ENCODE assay signal across 9 cellular contexts in genomic region chr21:38912789-38913119, GRCh38.
A peak's percentile ranks its signal among the peaks of the same experiment; 100 is the strongest.
DNase-seq lines count a peak whose midpoint lies in the region; ATAC-seq and TF ChIP-seq lines count a peak whose summit lies in the region.
"Had no signal": no experiment of that assay in that cellular context is flagged by ENCODE, and none has a peak within 500 bp of the region (broad histone marks: within the 10 kb centered on the region; RNA-seq: fewer than 3 reads in every experiment).

No MANE protein-coding gene starts in this region.

- H3K79me2 ChIP-seq in mesendoderm (ENCODE audit: control insufficient read depth, insufficient read depth, low read length), result no peaks in the 10 kb centered on the region

- H2BK120ac ChIP-seq in mesendoderm (ENCODE audit: low read depth, low read length), result no peak overlapping the region

- intact Hi-C loops in head of caudate nucleus (cut with DNase I), result no loop called here

- no peak for TF ChIP-seq CTCF in coronary artery (IDR thresholded peaks at IDR 0.05)

- WGBS in HUES64, result 32% methylated on average over 6 of the region's 6 CpGs
- no CpG with 5 or more reads among the region's 6 CpGs for WGBS in mesendoderm (ENCODE audit: extremely low coverage, insufficient coverage, low lambda C conversion rate)

- H3K56ac ChIP-seq in mesendoderm (ENCODE audit: low read length), result peak overlapping the region; percentile 54

- H3K36me3 ChIP-seq in HUES64 (ENCODE audit: insufficient read depth, low read length) (no peaks in the 10 kb centered on the region), mesendoderm (ENCODE audit: control insufficient read depth, insufficient read depth, low read length) (no peaks in the 10 kb centered on the region), stomach smooth muscle (ENCODE audit: control insufficient read depth in 2 of 2, insufficient read depth in 2 of 2, low read length in 2 of 2) (no peaks in the 10 kb centered on the region)

- H3K27me3 ChIP-seq in HUES64 (ENCODE audit: insufficient read depth, low read length) (peaks cover 18% of the 10 kb centered on the region), mesendoderm (ENCODE audit: insufficient read depth, low read length, poor library complexity) (no peaks in the 10 kb centered on the region), stomach smooth muscle (ENCODE audit: control insufficient read depth in 1 of 2, insufficient read depth in 2 of 2, low read length in 2 of 2) (no peaks in the 10 kb centered on the region)

- no peak overlapping the region for H3K23ac ChIP-seq in mesendoderm (ENCODE audit: low read length)

- H2BK5ac ChIP-seq in mesendoderm (ENCODE audit: low read length), result no peak overlapping the region

- no peak overlapping the region for H4K5ac ChIP-seq in mesendoderm (ENCODE audit: low read length)

- DNase-seq in coronary artery (ENCODE audit: low spot score) (no peak), mesendoderm (no peak), NCI-H524 treated with DMSO at 0.1 percent for 48 hours (lab: John Stamatoyannopoulos, UW) (no peak), KG1 (lab: John Stamatoyannopoulos, UW) (no peak), head of caudate nucleus (no peak)
- DNase-seq: T-cell had no signal

- peak overlapping the region; percentile 53 for H3K4me2 ChIP-seq in mesendoderm (ENCODE audit: low read length)

- no peak overlapping the region for H3K27ac ChIP-seq in HUES64 (ENCODE audit: low read depth, low read length)
- H3K27ac ChIP-seq in coronary artery, result peak overlapping the region; percentile 48 to 82
- no peak overlapping the region for H3K27ac ChIP-seq in mesendoderm (ENCODE audit: low read depth, low read length)
- peak overlapping the region; percentile 79 for H3K27ac ChIP-seq in stomach smooth muscle (ENCODE audit: low read length)

- H4K8ac ChIP-seq in mesendoderm (ENCODE audit: low read depth, low read length), result no peak overlapping the region

- H3K4ac ChIP-seq in mesendoderm (ENCODE audit: low read depth, low read length), result no peak overlapping the region

- no peak overlapping the region for H2AK5ac ChIP-seq in mesendoderm (ENCODE audit: low read length)

- ATAC-seq in HG03045 (IDR thresholded peaks at IDR 0.05; ENCODE audit: unreplicated experiment), result no peak
- ATAC-seq: T-cell had no signal

- H2BK15ac ChIP-seq in mesendoderm (replicated peaks; ENCODE audit: low read depth), result no peak overlapping the region

- H3K4me1 ChIP-seq in HUES64 (ENCODE audit: insufficient read depth, low read length) (peaks cover 16% of the 10 kb centered on the region; the same call in 1 of the 2 replicates), mesendoderm (ENCODE audit: control insufficient read depth, low read depth, low read length) (no peaks in the 10 kb centered on the region), stomach smooth muscle (ENCODE audit: control insufficient read depth, insufficient read depth, low read length) (peaks cover 25% of the 10 kb centered on the region)

- H3K79me1 ChIP-seq in mesendoderm (ENCODE audit: low read length), result no peaks in the 10 kb centered on the region

- H3K9ac ChIP-seq in HUES64 (ENCODE audit: low read depth, low read length) (no peak overlapping the region), mesendoderm (ENCODE audit: low read length) (no peak overlapping the region), stomach smooth muscle (ENCODE audit: low read length in 2 of 2) (peak overlapping the region in 1 of 2 donors; percentile 52)

- H3K9me3 ChIP-seq in HUES64 (ENCODE audit: insufficient read depth, low read depth, low read length), result no peaks in the 10 kb centered on the region
- no peaks in the 10 kb centered on the region for H3K9me3 ChIP-seq in stomach smooth muscle (ENCODE audit: control insufficient read depth in 2 of 2, low read length in 2 of 2)

- H3K18ac ChIP-seq in mesendoderm (ENCODE audit: low read length), result no peak overlapping the region

- H3K4me3 ChIP-seq in HUES64 (ENCODE audit: low read length), result peak overlapping the region; percentile 48
- H3K4me3 ChIP-seq in coronary artery, result peak overlapping the region; percentile 54
- H3K4me3 ChIP-seq in mesendoderm (ENCODE audit: low read length), result no peak overlapping the region
- peak overlapping the region; percentile 31 to 60 for H3K4me3 ChIP-seq in stomach smooth muscle (ENCODE audit: low read length in 2 of 2)

Comparison
In these comparisons a context has a peak if more than half of its experiments do, and no peak if none do; other contexts are left out.
1. H3K27ac ChIP-seq: peak in coronary artery (2 of 2) and stomach smooth muscle (single experiment); none in HUES64 (single experiment) and mesendoderm (single experiment).